In genomic region chr9:73090214-73090613, GRCh38 we compare ENCODE assay signal across 28 cellular contexts.
"Had no signal": no experiment of that assay in that cellular context is flagged by ENCODE, and none has a peak within 500 bp of the region (broad histone marks: within the 10 kb centered on the region; RNA-seq: fewer than 3 reads in every experiment).

No MANE protein-coding gene starts in this region.

- H3K4me1 Mint-ChIP-seq: nephron; neural progenitor cell; stimulated activated effector memory CD8-positive, alpha-beta T cell treated with anti-CD3 and anti-CD28 coated beads, Interleukin-12 subunit alpha, Interleukin-12 subunit beta, amount 100 ng/mL, for 72 hours; stimulated activated naive CD8-positive, alpha-beta T cell treated with anti-CD3 and anti-CD28 coated beads, Interleukin-15, amount 100 ng/mL, for 72 hours had no signal

- H3K4me2 ChIP-seq: neural progenitor cell had no signal

- H3K27ac Mint-ChIP-seq: natural killer cell; nephron; neural progenitor cell; progenitor cell of endocrine pancreas; stimulated activated effector memory CD8-positive, alpha-beta T cell treated with anti-CD3 and anti-CD28 coated beads, Interleukin-12 subunit alpha, Interleukin-12 subunit beta, amount 100 ng/mL, for 72 hours; stimulated activated naive CD8-positive, alpha-beta T cell treated with anti-CD3 and anti-CD28 coated beads, Interleukin-15, amount 100 ng/mL, for 72 hours; type B pancreatic cell had no signal

- H2AFZ ChIP-seq: neural progenitor cell, parathyroid adenoma had no signal

- H3K27ac ChIP-seq: neural progenitor cell, ovary, parathyroid adenoma, psoas muscle, right lobe of liver, sigmoid colon, suprapubic skin, testis, tibial artery, transverse colon, upper lobe of right lung, uterus had no signal

- H3K9me3 ChIP-seq: ovary, psoas muscle, sigmoid colon, suprapubic skin, testis, tibial artery, transverse colon, upper lobe of right lung had no signal

- H3K4me3 ChIP-seq: neural progenitor cell, ovary, psoas muscle, right lobe of liver, sigmoid colon, suprapubic skin, testis, tibial artery, transverse colon, upper lobe of right lung, uterus had no signal

- H3K27me3 ChIP-seq: neural progenitor cell, ovary, right lobe of liver, sigmoid colon, suprapubic skin, testis, tibial artery, transverse colon, upper lobe of right lung, uterus had no signal

- H3K36me3 Mint-ChIP-seq: natural killer cell; neural progenitor cell; stimulated activated effector memory CD8-positive, alpha-beta T cell treated with anti-CD3 and anti-CD28 coated beads, Interleukin-12 subunit alpha, Interleukin-12 subunit beta, amount 100 ng/mL, for 72 hours; type B pancreatic cell had no signal

- DNase-seq: natural killer cell; occipital lobe; ovary; posterior cingulate gyrus; psoas muscle; right cardiac atrium; right lobe of liver; sigmoid colon; stimulated activated CD4-positive, alpha-beta T cell treated with anti-CD3 and anti-CD28 coated beads, Interleukin-15, amount 100 ng/mL, for 24 hours; stimulated activated CD4-positive, alpha-beta T cell treated with anti-CD3 and anti-CD28 coated beads, Interleukin-2, amount 100 ng/mL, for 24 hours; stimulated activated CD4-positive, alpha-beta T cell treated with anti-CD3 and anti-CD28 coated beads, Interleukin-2, amount 100 ng/mL, for 48 hours; stimulated activated CD4-positive, alpha-beta T cell treated with anti-CD3 and anti-CD28 coated beads, Interleukin-4, amount 100 ng/mL, for 24 hours; stimulated activated naive CD4-positive, alpha-beta T cell; stimulated activated naive CD8-positive, alpha-beta T cell treated with anti-CD3 and anti-CD28 coated beads, Interleukin-15, amount 100 ng/mL, for 72 hours; stimulated activated naive CD8-positive, alpha-beta T cell treated with anti-CD3 and anti-CD28 coated beads, Interleukin-15, Interleukin-2, amounts not matched to agents 100 U/mL and 50 U/mL, for 24 hours; substantia nigra; testis; tibial artery; transverse colon; upper lobe of right lung; uterus had no signal

- H3K9ac ChIP-seq: neural progenitor cell, parathyroid adenoma had no signal

- ATAC-seq: natural killer cell; psoas muscle; right cardiac atrium; right lobe of liver; stimulated activated effector memory CD8-positive, alpha-beta T cell treated with anti-CD3 and anti-CD28 coated beads, Interleukin-12 subunit alpha, Interleukin-12 subunit beta, amount 100 ng/mL, for 72 hours; stimulated activated naive CD8-positive, alpha-beta T cell treated with anti-CD3 and anti-CD28 coated beads, Interleukin-15, amount 100 ng/mL, for 72 hours; stimulated activated naive CD8-positive, alpha-beta T cell treated with anti-CD3 and anti-CD28 coated beads, Interleukin-15, Interleukin-2, amounts not matched to agents 100 U/mL and 50 U/mL, for 24 hours; upper lobe of right lung had no signal

- H3K4me1 ChIP-seq: neural progenitor cell, parathyroid adenoma, suprapubic skin, upper lobe of right lung, uterus had no signal

- H3K4me3 Mint-ChIP-seq: natural killer cell; nephron; neural progenitor cell; stimulated activated effector memory CD8-positive, alpha-beta T cell treated with anti-CD3 and anti-CD28 coated beads, Interleukin-12 subunit alpha, Interleukin-12 subunit beta, amount 100 ng/mL, for 72 hours; stimulated activated naive CD8-positive, alpha-beta T cell treated with anti-CD3 and anti-CD28 coated beads, Interleukin-15, amount 100 ng/mL, for 72 hours; type B pancreatic cell had no signal

- H3K27me3 Mint-ChIP-seq: stimulated activated naive CD8-positive, alpha-beta T cell treated with anti-CD3 and anti-CD28 coated beads, Interleukin-15, amount 100 ng/mL, for 72 hours; type B pancreatic cell had no signal

- H3K36me3 ChIP-seq: neural progenitor cell, ovary, right lobe of liver, sigmoid colon, suprapubic skin, tibial artery, transverse colon, upper lobe of right lung, uterus had no signal

- H3K9me3 Mint-ChIP-seq: natural killer cell; nephron; neural progenitor cell; stimulated activated effector memory CD8-positive, alpha-beta T cell treated with anti-CD3 and anti-CD28 coated beads, Interleukin-12 subunit alpha, Interleukin-12 subunit beta, amount 100 ng/mL, for 72 hours; stimulated activated naive CD8-positive, alpha-beta T cell treated with anti-CD3 and anti-CD28 coated beads, Interleukin-15, amount 100 ng/mL, for 72 hours; type B pancreatic cell had no signal
